ENCODE assay signal across 11 cellular contexts in the genomic region with DNA sequence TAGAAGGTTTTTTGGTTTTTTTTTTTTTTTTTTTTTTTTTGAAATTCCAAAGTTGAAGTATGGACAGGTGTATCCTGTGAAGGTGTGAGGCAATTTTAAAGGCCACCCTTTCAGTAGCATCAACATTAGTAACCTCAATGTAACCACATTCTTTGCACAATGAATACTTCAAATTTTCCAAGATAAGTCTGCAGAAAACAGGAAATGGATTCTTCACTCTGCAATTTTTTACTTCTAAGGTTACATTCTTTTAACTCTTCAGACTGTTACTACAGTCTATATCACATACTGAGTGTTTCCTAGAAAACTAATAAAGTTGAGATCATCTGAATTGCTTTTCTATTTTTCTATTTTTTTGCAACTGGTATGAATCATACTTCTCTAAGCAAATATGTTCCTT.
"Had no signal": no experiment of that assay in that cellular context is flagged by ENCODE, and none has a peak within 500 bp of the region (broad histone marks: within the 10 kb centered on the region; RNA-seq: fewer than 3 reads in every experiment).

No MANE protein-coding gene starts in this region.

- H3K27ac ChIP-seq: body of pancreas, parathyroid adenoma, skin epidermis, vagina had no signal

- H3K4me1 ChIP-seq: body of pancreas, parathyroid adenoma, vagina had no signal

- H3K4me3 ChIP-seq: body of pancreas, skin epidermis, vagina had no signal

- H3K36me3 ChIP-seq: vagina had no signal

- DNase-seq: activated CD4-positive, alpha-beta T cell treated with anti-CD3 and anti-CD28 coated beads for 4 hours; activated CD8-positive, alpha-beta memory T cell treated with anti-CD3 and anti-CD28 coated beads, Interleukin-2, amount 50 U/mL, for 48 hours; activated CD8-positive, alpha-beta T cell treated with anti-CD3 and anti-CD28 coated beads, Interleukin-2, amount 10 ng/mL, durations not matched to agents 7 days and 5 days; body of pancreas; dermis blood vessel endothelial cell; glutamatergic neuron; islet precursor cell had no signal

- H3K27ac Mint-ChIP-seq: activated CD8-positive, alpha-beta T cell treated with anti-CD3 and anti-CD28 coated beads, Interleukin-2, amount 10 ng/mL, durations not matched to agents 7 days and 5 days; mesothelial cell of epicardium had no signal

- H3K4me3 Mint-ChIP-seq: activated CD8-positive, alpha-beta T cell treated with anti-CD3 and anti-CD28 coated beads, Interleukin-2, amount 10 ng/mL, durations not matched to agents 7 days and 5 days; mesothelial cell of epicardium had no signal

- H3K79me2 ChIP-seq: parathyroid adenoma had no signal

- H2AFZ ChIP-seq: parathyroid adenoma had no signal

- ATAC-seq: activated CD8-positive, alpha-beta T cell treated with anti-CD3 and anti-CD28 coated beads, Interleukin-2, amount 10 ng/mL, durations not matched to agents 7 days and 5 days; body of pancreas had no signal

- H3K9ac ChIP-seq: parathyroid adenoma had no signal

- H3K27me3 ChIP-seq: body of pancreas, vagina had no signal

- H3K9me3 ChIP-seq: body of pancreas, vagina had no signal

- H3K36me3 Mint-ChIP-seq: mesothelial cell of epicardium had no signal
